In the genomic region with DNA sequence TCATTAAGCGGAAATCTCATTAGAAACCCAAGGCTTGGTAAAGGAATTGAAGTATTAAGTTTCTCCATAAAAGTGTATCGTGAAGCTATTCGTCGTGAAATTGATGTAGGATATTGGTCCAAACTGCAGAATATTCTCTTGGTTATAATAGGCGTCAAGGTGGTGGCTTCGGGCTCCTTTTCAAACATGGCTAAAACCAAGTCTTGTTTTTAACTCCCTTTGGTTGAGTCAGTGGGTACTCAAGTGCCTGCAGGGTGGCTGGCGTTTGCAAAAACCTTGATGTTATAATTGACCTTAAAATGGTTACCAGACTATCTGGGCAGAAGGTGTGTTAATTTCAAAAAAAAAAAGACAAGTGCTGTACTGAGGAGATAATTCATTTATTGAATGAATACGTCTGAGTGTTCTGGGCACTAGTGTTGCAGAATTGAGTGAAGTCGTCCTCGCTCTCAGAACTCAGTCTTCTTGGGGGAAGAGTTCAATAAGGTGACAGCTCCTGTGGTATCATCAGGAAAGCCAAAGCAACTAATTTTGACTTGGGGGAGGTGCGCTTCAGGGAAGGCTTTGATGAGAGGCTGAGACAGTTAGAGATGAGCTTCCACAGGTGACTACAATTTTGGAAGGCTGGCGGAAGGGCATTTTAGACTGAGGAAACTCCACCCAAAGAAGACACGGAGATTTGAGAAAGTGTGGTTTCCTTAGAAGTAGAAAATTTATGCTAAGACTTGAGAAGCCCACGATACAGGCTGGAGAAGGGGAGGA, we compare ENCODE assay signal across 2 cellular contexts.
TF ChIP-seq lines count a peak whose summit lies in the region.

No MANE protein-coding gene starts in this region.

TF ChIP-seq in SK-N-SH, 30 proteins besides CTCF, POLR2A, EP300 and RAD21 (continued from another document):
- TF ChIP-seq FOSL2 (IDR thresholded peaks at IDR 0.05; ENCODE audit: borderline replicate concordance, low read depth) (no peak), CHD2 (IDR thresholded peaks at IDR 0.05; ENCODE audit: low read length, partially characterized antibody) (no peak), SMC3 (IDR thresholded peaks at IDR 0.05; ENCODE audit: low read depth, low read length) (no peak), JUND (IDR thresholded peaks at IDR 0.05) (no peak), MXI1 (IDR thresholded peaks at IDR 0.05; ENCODE audit: low read depth, low read length) (no peak), GATA2 (CRISPR knock-in tag; IDR thresholded peaks at IDR 0.05) (no peak), FOXM1 (IDR thresholded peaks at IDR 0.05; ENCODE audit: low read depth) (no peak), NRF1 (IDR thresholded peaks at IDR 0.05; ENCODE audit: low read depth, low read length) (no peak)
- TF ChIP-seq, protein P1, sequence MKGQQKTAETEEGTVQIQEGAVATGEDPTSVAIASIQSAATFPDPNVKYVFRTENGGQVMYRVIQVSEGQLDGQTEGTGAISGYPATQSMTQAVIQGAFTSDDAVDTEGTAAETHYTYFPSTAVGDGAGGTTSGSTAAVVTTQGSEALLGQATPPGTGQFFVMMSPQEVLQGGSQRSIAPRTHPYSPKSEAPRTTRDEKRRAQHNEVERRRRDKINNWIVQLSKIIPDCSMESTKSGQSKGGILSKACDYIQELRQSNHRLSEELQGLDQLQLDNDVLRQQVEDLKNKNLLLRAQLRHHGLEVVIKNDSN (IDR thresholded peaks at IDR 0.05; ENCODE audit: borderline replicate concordance, low read depth), result no peak

TF ChIP-seq in SK-N-SH treated with all-trans-retinoic acid at 6 μM for 48 hours, 23 proteins besides CTCF, POLR2A, EP300 and RAD21 (continued from another document):
- TF ChIP-seq TOX (CRISPR knock-in tag; IDR thresholded peaks at IDR 0.05; ENCODE audit: borderline replicate concordance) (no peak), ZNF8 (CRISPR knock-in tag; IDR thresholded peaks at IDR 0.05) (no peak), BACH2 (CRISPR knock-in tag; IDR thresholded peaks at IDR 0.05; ENCODE audit: borderline replicate concordance) (no peak), SNAI2 (CRISPR knock-in tag; IDR thresholded peaks at IDR 0.05) (no peak), ZFP3 (CRISPR knock-in tag; IDR thresholded peaks at IDR 0.05) (no peak), PPARA (CRISPR knock-in tag; IDR thresholded peaks at IDR 0.05; ENCODE audit: borderline replicate concordance) (no peak), GLIS3 (CRISPR knock-in tag; IDR thresholded peaks at IDR 0.05) (no peak), ESRRG (CRISPR knock-in tag; IDR thresholded peaks at IDR 0.05) (no peak), OSR1 (CRISPR knock-in tag; IDR thresholded peaks at IDR 0.05) (no peak), ZNF565 (CRISPR knock-in tag; conservative IDR thresholded peaks at IDR 0.05; ENCODE audit: low read depth) (no peak), CSDC2 (CRISPR knock-in tag; IDR thresholded peaks at IDR 0.05) (no peak), ISL1 (CRISPR knock-in tag; IDR thresholded peaks at IDR 0.05) (no peak), ARNTL (CRISPR knock-in tag; IDR thresholded peaks at IDR 0.05; ENCODE audit: borderline replicate concordance, low read depth) (no peak), TCF4 (CRISPR knock-in tag; IDR thresholded peaks at IDR 0.05; ENCODE audit: borderline replicate concordance) (no peak)
- TF ChIP-seq, protein P2, sequence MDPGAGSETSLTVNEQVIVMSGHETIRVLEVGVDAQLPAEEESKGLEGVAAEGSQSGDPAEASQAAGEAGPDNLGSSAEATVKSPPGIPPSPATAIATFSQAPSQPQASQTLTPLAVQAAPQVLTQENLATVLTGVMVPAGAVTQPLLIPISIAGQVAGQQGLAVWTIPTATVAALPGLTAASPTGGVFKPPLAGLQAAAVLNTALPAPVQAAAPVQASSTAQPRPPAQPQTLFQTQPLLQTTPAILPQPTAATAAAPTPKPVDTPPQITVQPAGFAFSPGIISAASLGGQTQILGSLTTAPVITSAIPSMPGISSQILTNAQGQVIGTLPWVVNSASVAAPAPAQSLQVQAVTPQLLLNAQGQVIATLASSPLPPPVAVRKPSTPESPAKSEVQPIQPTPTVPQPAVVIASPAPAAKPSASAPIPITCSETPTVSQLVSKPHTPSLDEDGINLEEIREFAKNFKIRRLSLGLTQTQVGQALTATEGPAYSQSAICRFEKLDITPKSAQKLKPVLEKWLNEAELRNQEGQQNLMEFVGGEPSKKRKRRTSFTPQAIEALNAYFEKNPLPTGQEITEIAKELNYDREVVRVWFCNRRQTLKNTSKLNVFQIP (CRISPR knock-in tag; IDR thresholded peaks at IDR 0.05; ENCODE audit: borderline replicate concordance, low read depth), result no peak
- TF ChIP-seq, protein P3, sequence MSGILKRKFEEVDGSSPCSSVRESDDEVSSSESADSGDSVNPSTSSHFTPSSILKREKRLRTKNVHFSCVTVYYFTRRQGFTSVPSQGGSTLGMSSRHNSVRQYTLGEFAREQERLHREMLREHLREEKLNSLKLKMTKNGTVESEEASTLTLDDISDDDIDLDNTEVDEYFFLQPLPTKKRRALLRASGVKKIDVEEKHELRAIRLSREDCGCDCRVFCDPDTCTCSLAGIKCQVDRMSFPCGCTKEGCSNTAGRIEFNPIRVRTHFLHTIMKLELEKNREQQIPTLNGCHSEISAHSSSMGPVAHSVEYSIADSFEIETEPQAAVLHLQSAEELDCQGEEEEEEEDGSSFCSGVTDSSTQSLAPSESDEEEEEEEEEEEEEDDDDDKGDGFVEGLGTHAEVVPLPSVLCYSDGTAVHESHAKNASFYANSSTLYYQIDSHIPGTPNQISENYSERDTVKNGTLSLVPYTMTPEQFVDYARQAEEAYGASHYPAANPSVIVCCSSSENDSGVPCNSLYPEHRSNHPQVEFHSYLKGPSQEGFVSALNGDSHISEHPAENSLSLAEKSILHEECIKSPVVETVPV (CRISPR knock-in tag; IDR thresholded peaks at IDR 0.05), result no peak
- TF ChIP-seq, protein P4, sequence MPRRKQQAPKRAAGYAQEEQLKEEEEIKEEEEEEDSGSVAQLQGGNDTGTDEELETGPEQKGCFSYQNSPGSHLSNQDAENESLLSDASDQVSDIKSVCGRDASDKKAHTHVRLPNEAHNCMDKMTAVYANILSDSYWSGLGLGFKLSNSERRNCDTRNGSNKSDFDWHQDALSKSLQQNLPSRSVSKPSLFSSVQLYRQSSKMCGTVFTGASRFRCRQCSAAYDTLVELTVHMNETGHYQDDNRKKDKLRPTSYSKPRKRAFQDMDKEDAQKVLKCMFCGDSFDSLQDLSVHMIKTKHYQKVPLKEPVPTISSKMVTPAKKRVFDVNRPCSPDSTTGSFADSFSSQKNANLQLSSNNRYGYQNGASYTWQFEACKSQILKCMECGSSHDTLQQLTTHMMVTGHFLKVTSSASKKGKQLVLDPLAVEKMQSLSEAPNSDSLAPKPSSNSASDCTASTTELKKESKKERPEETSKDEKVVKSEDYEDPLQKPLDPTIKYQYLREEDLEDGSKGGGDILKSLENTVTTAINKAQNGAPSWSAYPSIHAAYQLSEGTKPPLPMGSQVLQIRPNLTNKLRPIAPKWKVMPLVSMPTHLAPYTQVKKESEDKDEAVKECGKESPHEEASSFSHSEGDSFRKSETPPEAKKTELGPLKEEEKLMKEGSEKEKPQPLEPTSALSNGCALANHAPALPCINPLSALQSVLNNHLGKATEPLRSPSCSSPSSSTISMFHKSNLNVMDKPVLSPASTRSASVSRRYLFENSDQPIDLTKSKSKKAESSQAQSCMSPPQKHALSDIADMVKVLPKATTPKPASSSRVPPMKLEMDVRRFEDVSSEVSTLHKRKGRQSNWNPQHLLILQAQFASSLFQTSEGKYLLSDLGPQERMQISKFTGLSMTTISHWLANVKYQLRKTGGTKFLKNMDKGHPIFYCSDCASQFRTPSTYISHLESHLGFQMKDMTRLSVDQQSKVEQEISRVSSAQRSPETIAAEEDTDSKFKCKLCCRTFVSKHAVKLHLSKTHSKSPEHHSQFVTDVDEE (CRISPR knock-in tag; IDR thresholded peaks at IDR 0.05), result no peak
